Comparison of ENCODE assay signal across 10 cellular contexts in genomic region chr15:89196994-89197393, GRCh38. TPM values are rescaled to one million over a fixed set of nuclear protein-coding genes. Genes with fewer than 3 reads are reported as not detected.
DNase-seq lines count a peak whose midpoint lies in the region; ATAC-seq and TF ChIP-seq lines count a peak whose summit lies in the region.
"Had no signal": no experiment of that assay in that cellular context is flagged by ENCODE, and none has a peak within 500 bp of the region (broad histone marks: within the 10 kb centered on the region; RNA-seq: fewer than 3 reads in every experiment).

No MANE protein-coding gene starts in this region.

- no peak overlapping the region for H3K4me3 ChIP-seq in BE2C (ENCODE audit: low read depth, low read length)
- no peak overlapping the region for H3K4me3 ChIP-seq in HUES64 (ENCODE audit: low read length)

- H3K9me3 ChIP-seq in BE2C (no peaks in the 10 kb centered on the region), HUES64 (ENCODE audit: insufficient read depth, low read depth, low read length) (no peaks in the 10 kb centered on the region)

- ATAC-seq in HG03095 (IDR thresholded peaks at IDR 0.05; ENCODE audit: unreplicated experiment) = no peak
- no peak for ATAC-seq in GM18861 (IDR thresholded peaks at IDR 0.05; ENCODE audit: unreplicated experiment)

- peak overlapping the region; percentile 81; the same call in 1 of the 2 replicates for H3K27ac ChIP-seq in HUES64 (ENCODE audit: low read depth, low read length)

- TF ChIP-seq CTCF in BE2C (IDR thresholded peaks at IDR 0.05; ENCODE audit: low read depth, low read length) (no peak), mesothelial cell of epicardium (IDR thresholded peaks at IDR 0.05; ENCODE audit: unreplicated experiment) (no peak)

- peaks cover 13% of the 10 kb centered on the region for H3K4me1 Mint-ChIP-seq in mesothelial cell of epicardium

- peak overlapping the region; percentile 39 for H3K27ac Mint-ChIP-seq in mesothelial cell of epicardium

- H3K27me3 ChIP-seq in BE2C (no peaks in the 10 kb centered on the region), HUES64 (ENCODE audit: insufficient read depth, low read length) (no peaks in the 10 kb centered on the region)

- no peak overlapping the region for H3K4me3 Mint-ChIP-seq in mesothelial cell of epicardium

- 90% methylated on average over 7 of the region's 7 CpGs for WGBS in HUES64

- peaks cover 16% of the 10 kb centered on the region for H3K36me3 Mint-ChIP-seq in mesothelial cell of epicardium

- no peak overlapping the region for H3K9ac ChIP-seq in HUES64 (ENCODE audit: low read depth, low read length)

- H3K9me3 Mint-ChIP-seq in mesothelial cell of epicardium = no peaks in the 10 kb centered on the region

- H3K36me3 ChIP-seq in BE2C (peaks cover 20% of the 10 kb centered on the region), HUES64 (ENCODE audit: insufficient read depth, low read length) (0 out of 2 replicates have a peak, but pooled peaks cover 8% of the 10 kb centered on the region)

- peak; percentile 36 for DNase-seq in BE2C
- peak; percentile 27 for DNase-seq in activated naive CD4-positive, alpha-beta T cell treated with anti-CD3 and anti-CD28 coated beads, Interleukin-2, amount 50 U/mL, for 16 hours
- DNase-seq in mesothelial cell of epicardium (ENCODE audit: low spot score in 2 of 2, unreplicated experiment in 2 of 2) = no peak
- DNase-seq in kidney tubule cell (ENCODE audit: low spot score) = no peak
- DNase-seq in amniotic stem cell (lab: John Stamatoyannopoulos, UW) = no peak

- no peaks in the 10 kb centered on the region for H3K27me3 Mint-ChIP-seq in mesothelial cell of epicardium (ENCODE audit: low read depth)

- H3K4me1 ChIP-seq in BE2C (peaks cover 8% of the 10 kb centered on the region; the same call in 1 of the 2 replicates), HUES64 (ENCODE audit: insufficient read depth, low read length) (peaks cover 38% of the 10 kb centered on the region)

RNA-seq across cellular contexts. Expression of gene RLBP1, which starts 24.4 kb away (rescaled TPM):
- polyA plus RNA-seq in BE2C (2012; ENCODE audit: insufficient read depth, insufficient read length, low read depth) = not detected
- not detected for polyA plus RNA-seq in HUES64 (2013, experiment 1 of 2)
- not detected for polyA plus RNA-seq in HUES64 (2013, experiment 2 of 2)
- not detected in 3 replicates for total RNA-seq in mesothelial cell of epicardium
- total RNA-seq: lung microvascular endothelial cell; T-helper 1 cell treated with Interleukin-12 subunit alpha and Interleukin-12 subunit beta and Interleukin-4 antibody, amounts not matched to agents 30 ng/mL and 1 ng/mL, for 36 hours had no signal

RNA-seq across cellular contexts. Expression of gene FANCI, which starts 46.8 kb away (rescaled TPM):
- polyA plus RNA-seq in BE2C (2012; ENCODE audit: insufficient read depth, insufficient read length, low read depth) = 6.4 TPM
- polyA plus RNA-seq in HUES64 (2013, experiment 1 of 2) = 71.5 TPM
- 71.1 TPM for polyA plus RNA-seq in HUES64 (2013, experiment 2 of 2)
- total RNA-seq in mesothelial cell of epicardium = 36.3 to 41.9 TPM (median 37.2 TPM) in 3 replicates

Comparison
In these comparisons a context has a peak if more than half of its experiments do, and no peak if none do; other contexts are left out.
1. DNase-seq: peak in BE2C (single experiment) and activated naive CD4-positive, alpha-beta T cell treated with anti-CD3 and anti-CD28 coated beads, Interleukin-2, amount 50 U/mL, for 16 hours (single experiment); none in mesothelial cell of epicardium (0 of 2), kidney tubule cell (single experiment) and amniotic stem cell (single experiment).